26 cellular contexts compared by ENCODE assay signal in the genomic region with DNA sequence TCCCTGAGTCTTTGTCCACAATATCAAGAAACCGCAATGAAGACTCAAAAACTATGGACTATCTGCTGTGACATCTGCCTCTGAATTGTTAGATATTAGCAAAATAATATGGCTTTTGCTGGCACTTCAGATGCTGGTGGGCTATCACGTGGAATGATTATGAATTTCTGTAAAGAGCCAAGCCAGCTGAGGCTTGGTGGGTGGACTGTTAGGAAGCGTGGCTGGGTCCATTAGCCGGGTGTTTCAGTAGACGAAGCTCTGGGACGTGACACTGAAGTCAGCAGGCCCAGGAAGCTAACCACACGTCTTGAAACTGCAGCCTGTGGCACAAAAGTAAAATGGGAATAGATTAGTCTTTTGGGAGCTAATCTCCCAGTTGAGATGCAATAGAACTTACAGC.
"Had no signal": no experiment of that assay in that cellular context is flagged by ENCODE, and none has a peak within 500 bp of the region (broad histone marks: within the 10 kb centered on the region; RNA-seq: fewer than 3 reads in every experiment).

No MANE protein-coding gene starts in this region.

- H3K4me1 ChIP-seq: pancreas, prostate gland, right atrium auricular region, right lobe of liver, sigmoid colon, stomach, thyroid gland, tibial nerve, upper lobe of left lung, vagina had no signal

- H3K36me3 ChIP-seq: neutrophil, pancreas, prostate gland, right atrium auricular region, right lobe of liver, sigmoid colon, stomach, thoracic aorta, thyroid gland, tibial nerve, upper lobe of left lung, vagina had no signal

- H3K27me3 ChIP-seq: neutrophil, right atrium auricular region, right lobe of liver, sigmoid colon, stomach, thyroid gland, tibial nerve, upper lobe of left lung, vagina had no signal

- H3K9me3 ChIP-seq: pancreas, prostate gland, right atrium auricular region, right lobe of liver, thyroid gland had no signal

- DNase-seq: naive thymus-derived CD8-positive, alpha-beta T cell; nephron progenitor cell; nucleus accumbens; pancreas; retina; right lobe of liver; sigmoid colon; small intestine; stimulated activated CD4-positive, alpha-beta T cell treated with anti-CD3 and anti-CD28 coated beads, Interleukin-15, amount 100 ng/mL, for 24 hours; stimulated activated CD4-positive, alpha-beta T cell treated with anti-CD3 and anti-CD28 coated beads, Interleukin-2, amount 100 ng/mL, for 24 hours; stimulated activated CD4-positive, alpha-beta T cell treated with anti-CD3 and anti-CD28 coated beads, Interleukin-2, amount 100 ng/mL, for 48 hours; stimulated activated CD4-positive, alpha-beta T cell treated with anti-CD3 and anti-CD28 coated beads, Interleukin-4, amount 100 ng/mL, for 24 hours; stimulated activated naive B cell treated with anti-CD40 and anti-IgM and Interleukin-4, amounts not matched to agents 10 μg/mL and 1 μg/mL and 100 μg/mL, for 72 hours; stimulated activated naive CD4-positive, alpha-beta T cell treated with Interleukin-2 at 50 U/mL for 16 hours; stomach; thyroid gland; trophoblast cell; upper lobe of left lung had no signal

- ATAC-seq: naive thymus-derived CD8-positive, alpha-beta T cell; natural killer cell treated with Interleukin-12 subunit alpha and Interleukin-12 subunit beta and Interleukin-15 and Interleukin-18, amount 100 ng/mL, for 72 hours; pancreas; right lobe of liver; stimulated activated effector memory CD8-positive, alpha-beta T cell treated with anti-CD3 and anti-CD28 coated beads, Interleukin-12 subunit alpha, Interleukin-12 subunit beta, amount 100 ng/mL, for 72 hours; stimulated activated naive B cell treated with anti-CD40 and anti-IgM and Interleukin-4, amounts not matched to agents 10 μg/mL and 1 μg/mL and 100 μg/mL, for 72 hours had no signal

- H3K27ac ChIP-seq: neutrophil, pancreas, prostate gland, right atrium auricular region, right lobe of liver, sigmoid colon, stomach, thoracic aorta, thyroid gland, tibial nerve, upper lobe of left lung, vagina had no signal

- H3K4me3 ChIP-seq: pancreas, prostate gland, right atrium auricular region, right lobe of liver, sigmoid colon, stomach, thoracic aorta, thyroid gland, tibial nerve, upper lobe of left lung, vagina had no signal
